ENCODE assay signal across 1 cellular context in the genomic region with DNA sequence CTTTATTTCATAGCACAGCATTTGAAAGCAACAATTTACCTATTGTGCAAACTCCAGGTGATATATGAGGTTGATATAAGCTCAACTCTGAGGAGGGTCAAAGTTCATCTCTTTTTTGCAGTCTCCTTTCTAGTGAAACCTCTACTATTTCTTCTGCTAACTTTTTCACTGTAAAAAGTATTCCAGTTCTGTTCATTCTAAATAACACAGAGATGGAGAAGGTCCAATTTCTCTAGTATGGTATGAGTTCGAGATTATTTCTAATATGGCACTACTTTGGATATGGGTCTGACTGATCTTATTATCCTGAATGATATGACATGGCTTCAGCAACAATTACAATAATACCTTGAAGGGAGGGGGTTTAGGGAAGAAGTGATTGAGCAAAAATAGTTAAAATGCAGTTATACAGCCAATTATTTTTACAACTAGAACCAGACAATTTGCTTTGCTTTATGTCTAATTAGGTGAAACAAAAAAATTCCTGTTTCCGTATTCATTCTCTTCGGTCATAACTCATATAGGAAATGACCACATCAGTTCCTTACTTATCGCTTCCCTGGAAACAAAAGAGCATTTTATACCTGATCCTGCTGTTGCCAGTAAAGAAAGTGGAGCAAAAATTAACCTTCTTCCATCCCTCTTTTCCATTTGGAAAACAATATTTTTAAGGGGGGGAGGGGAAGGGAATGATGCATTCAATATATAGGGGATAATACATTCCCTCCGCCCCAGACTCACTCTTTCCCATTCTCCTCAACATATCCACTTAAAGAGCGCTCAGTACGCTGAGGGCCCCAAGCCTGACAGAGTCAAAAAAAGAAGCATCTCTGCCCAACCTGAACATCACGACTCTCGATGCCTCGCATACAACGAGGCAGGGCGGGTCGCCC.
TF ChIP-seq lines count a peak whose summit lies in the region.

No MANE protein-coding gene starts in this region.

TF ChIP-seq in SK-N-SH treated with all-trans-retinoic acid at 6 μM for 48 hours, 23 proteins besides CTCF, POLR2A, EP300 and RAD21 (continued from another document):
- TF ChIP-seq, protein P1, sequence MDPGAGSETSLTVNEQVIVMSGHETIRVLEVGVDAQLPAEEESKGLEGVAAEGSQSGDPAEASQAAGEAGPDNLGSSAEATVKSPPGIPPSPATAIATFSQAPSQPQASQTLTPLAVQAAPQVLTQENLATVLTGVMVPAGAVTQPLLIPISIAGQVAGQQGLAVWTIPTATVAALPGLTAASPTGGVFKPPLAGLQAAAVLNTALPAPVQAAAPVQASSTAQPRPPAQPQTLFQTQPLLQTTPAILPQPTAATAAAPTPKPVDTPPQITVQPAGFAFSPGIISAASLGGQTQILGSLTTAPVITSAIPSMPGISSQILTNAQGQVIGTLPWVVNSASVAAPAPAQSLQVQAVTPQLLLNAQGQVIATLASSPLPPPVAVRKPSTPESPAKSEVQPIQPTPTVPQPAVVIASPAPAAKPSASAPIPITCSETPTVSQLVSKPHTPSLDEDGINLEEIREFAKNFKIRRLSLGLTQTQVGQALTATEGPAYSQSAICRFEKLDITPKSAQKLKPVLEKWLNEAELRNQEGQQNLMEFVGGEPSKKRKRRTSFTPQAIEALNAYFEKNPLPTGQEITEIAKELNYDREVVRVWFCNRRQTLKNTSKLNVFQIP (CRISPR knock-in tag; IDR thresholded peaks at IDR 0.05; ENCODE audit: borderline replicate concordance, low read depth): no peak
- no peak for TF ChIP-seq RARB (CRISPR knock-in tag; IDR thresholded peaks at IDR 0.05)
- TF ChIP-seq, protein P2, sequence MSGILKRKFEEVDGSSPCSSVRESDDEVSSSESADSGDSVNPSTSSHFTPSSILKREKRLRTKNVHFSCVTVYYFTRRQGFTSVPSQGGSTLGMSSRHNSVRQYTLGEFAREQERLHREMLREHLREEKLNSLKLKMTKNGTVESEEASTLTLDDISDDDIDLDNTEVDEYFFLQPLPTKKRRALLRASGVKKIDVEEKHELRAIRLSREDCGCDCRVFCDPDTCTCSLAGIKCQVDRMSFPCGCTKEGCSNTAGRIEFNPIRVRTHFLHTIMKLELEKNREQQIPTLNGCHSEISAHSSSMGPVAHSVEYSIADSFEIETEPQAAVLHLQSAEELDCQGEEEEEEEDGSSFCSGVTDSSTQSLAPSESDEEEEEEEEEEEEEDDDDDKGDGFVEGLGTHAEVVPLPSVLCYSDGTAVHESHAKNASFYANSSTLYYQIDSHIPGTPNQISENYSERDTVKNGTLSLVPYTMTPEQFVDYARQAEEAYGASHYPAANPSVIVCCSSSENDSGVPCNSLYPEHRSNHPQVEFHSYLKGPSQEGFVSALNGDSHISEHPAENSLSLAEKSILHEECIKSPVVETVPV (CRISPR knock-in tag; IDR thresholded peaks at IDR 0.05): no peak
- TF ChIP-seq, protein P3, sequence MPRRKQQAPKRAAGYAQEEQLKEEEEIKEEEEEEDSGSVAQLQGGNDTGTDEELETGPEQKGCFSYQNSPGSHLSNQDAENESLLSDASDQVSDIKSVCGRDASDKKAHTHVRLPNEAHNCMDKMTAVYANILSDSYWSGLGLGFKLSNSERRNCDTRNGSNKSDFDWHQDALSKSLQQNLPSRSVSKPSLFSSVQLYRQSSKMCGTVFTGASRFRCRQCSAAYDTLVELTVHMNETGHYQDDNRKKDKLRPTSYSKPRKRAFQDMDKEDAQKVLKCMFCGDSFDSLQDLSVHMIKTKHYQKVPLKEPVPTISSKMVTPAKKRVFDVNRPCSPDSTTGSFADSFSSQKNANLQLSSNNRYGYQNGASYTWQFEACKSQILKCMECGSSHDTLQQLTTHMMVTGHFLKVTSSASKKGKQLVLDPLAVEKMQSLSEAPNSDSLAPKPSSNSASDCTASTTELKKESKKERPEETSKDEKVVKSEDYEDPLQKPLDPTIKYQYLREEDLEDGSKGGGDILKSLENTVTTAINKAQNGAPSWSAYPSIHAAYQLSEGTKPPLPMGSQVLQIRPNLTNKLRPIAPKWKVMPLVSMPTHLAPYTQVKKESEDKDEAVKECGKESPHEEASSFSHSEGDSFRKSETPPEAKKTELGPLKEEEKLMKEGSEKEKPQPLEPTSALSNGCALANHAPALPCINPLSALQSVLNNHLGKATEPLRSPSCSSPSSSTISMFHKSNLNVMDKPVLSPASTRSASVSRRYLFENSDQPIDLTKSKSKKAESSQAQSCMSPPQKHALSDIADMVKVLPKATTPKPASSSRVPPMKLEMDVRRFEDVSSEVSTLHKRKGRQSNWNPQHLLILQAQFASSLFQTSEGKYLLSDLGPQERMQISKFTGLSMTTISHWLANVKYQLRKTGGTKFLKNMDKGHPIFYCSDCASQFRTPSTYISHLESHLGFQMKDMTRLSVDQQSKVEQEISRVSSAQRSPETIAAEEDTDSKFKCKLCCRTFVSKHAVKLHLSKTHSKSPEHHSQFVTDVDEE (CRISPR knock-in tag; IDR thresholded peaks at IDR 0.05): no peak
